Comparison of ENCODE assay signal across 21 cellular contexts in the genomic region with DNA sequence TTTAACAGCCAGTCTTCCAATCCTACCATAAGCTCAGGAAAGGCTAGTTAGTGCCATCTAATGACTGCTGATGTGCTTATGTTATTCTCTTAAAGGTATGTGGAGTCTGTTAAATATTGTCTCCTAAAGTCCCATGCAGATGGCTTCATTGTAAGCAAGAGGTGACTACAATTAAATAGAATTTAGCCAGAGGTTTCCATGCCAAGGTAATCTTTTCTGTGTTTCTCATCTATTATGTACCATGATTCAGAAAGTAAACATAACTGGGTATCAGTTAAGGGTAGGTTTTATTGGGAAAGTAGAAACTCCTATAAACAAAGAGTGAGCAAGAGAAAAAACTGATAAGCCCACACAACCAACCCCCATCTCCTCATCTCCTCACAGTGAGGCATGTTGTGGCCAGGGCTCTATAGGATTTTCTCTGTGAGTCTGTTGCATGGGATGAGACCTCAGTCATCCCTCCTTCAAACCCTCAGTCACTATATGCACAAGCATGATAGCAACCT.
"Had no signal": no experiment of that assay in that cellular context is flagged by ENCODE, and none has a peak within 500 bp of the region (broad histone marks: within the 10 kb centered on the region; RNA-seq: fewer than 3 reads in every experiment).

No MANE protein-coding gene starts in this region.

- ATAC-seq: heart left ventricle; left lobe of liver; psoas muscle; stimulated activated memory B cell treated with anti-CD40 and anti-IgM and Interleukin-4, amounts not matched to agents 10 μg/mL and 1 μg/mL and 100 μg/mL, for 72 hours had no signal

- FAIRE-seq: frontal cortex had no signal

- H3K27me3 ChIP-seq: dorsolateral prefrontal cortex, heart left ventricle, right lobe of liver, spleen, tibial artery, upper lobe of left lung, uterus had no signal

- H3K36me3 ChIP-seq: heart left ventricle, right lobe of liver, spleen, tibial artery, upper lobe of left lung, uterus had no signal

- H3K9me3 ChIP-seq: psoas muscle, right lobe of liver, tibial artery, upper lobe of left lung, uterus had no signal

- H3K27ac ChIP-seq: dorsolateral prefrontal cortex, heart left ventricle, psoas muscle, right lobe of liver, spleen, tibial artery, upper lobe of left lung, uterus had no signal

- H3K4me3 ChIP-seq: dorsolateral prefrontal cortex, heart left ventricle, psoas muscle, right lobe of liver, spleen, tibial artery, upper lobe of left lung, uterus had no signal

- DNase-seq: cortex of kidney; dorsolateral prefrontal cortex; effector CD8-positive, alpha-beta T cell; heart left ventricle; hypothalamus; islet precursor cell; midbrain; naive B cell; psoas muscle; retina; right lobe of liver; spleen; stimulated activated CD4-positive, alpha-beta T cell treated with anti-CD3 and anti-CD28 coated beads, Interleukin-15, amount 100 ng/mL, for 24 hours; stimulated activated CD4-positive, alpha-beta T cell treated with anti-CD3 and anti-CD28 coated beads, Interleukin-1b, Interleukin-23, amount 100 ng/mL, for 48 hours; stimulated activated CD4-positive, alpha-beta T cell treated with anti-CD3 and anti-CD28 coated beads, Interleukin-4, amount 100 ng/mL, for 24 hours; tibial artery; upper lobe of left lung; uterus had no signal

- H3K4me1 ChIP-seq: heart left ventricle, psoas muscle, right lobe of liver, spleen, tibial artery, upper lobe of left lung, uterus had no signal
